8 cellular contexts compared by ENCODE assay signal in genomic region chr6:30213654-30213998, GRCh38. TPM values are rescaled to one million over a fixed set of nuclear protein-coding genes. Genes with fewer than 3 reads are reported as not detected.
A peak's percentile ranks its signal among the peaks of the same experiment; 100 is the strongest.
DNase-seq lines count a peak whose midpoint lies in the region; ATAC-seq, FAIRE-seq and TF ChIP-seq lines count a peak whose summit lies in the region.

No MANE protein-coding gene starts in this region.

- WGBS in stomach, 5 donors, result 0 to 1% (median 0%) methylated on average over 15 to 16 of the region's 16 CpGs

- peak overlapping the region; percentile 90 for H3K4me3 Mint-ChIP-seq in activated CD8-positive, alpha-beta T cell treated with anti-CD3 and anti-CD28 coated beads, Interleukin-2, amount 10 ng/mL, durations not matched to agents 7 days and 5 days

- FAIRE-seq in RCC 7860 (lab: Jason Lieb, UNC), result no peak

- TF ChIP-seq CTCF in stomach (IDR thresholded peaks at IDR 0.05), result no peak

- no peak for TF ChIP-seq POLR2A in stomach (IDR thresholded peaks at IDR 0.05)

- H3K27ac Mint-ChIP-seq in activated CD8-positive, alpha-beta T cell treated with anti-CD3 and anti-CD28 coated beads, Interleukin-2, amount 10 ng/mL, durations not matched to agents 7 days and 5 days, result peak overlapping the region; percentile 99

- no peaks in the 10 kb centered on the region for H3K9me3 Mint-ChIP-seq in activated CD8-positive, alpha-beta T cell treated with anti-CD3 and anti-CD28 coated beads, Interleukin-2, amount 10 ng/mL, durations not matched to agents 7 days and 5 days (ENCODE audit: insufficient read depth)

- DNase-seq in NCI-H2029 (lab: John Stamatoyannopoulos, UW), result peak; percentile 61
- DNase-seq in NCI-H2029 treated with DMSO at 0.1 percent for 48 hours (lab: John Stamatoyannopoulos, UW), result no peak
- no peak for DNase-seq in activated CD8-positive, alpha-beta T cell treated with anti-CD3 and anti-CD28 coated beads, Interleukin-2, amount 10 ng/mL, durations not matched to agents 7 days and 5 days
- DNase-seq in stomach, result no peak
- DNase-seq in NCI-H146 (lab: John Stamatoyannopoulos, UW), result no peak
- no peak for DNase-seq in RCC 7860 (ENCODE audit: low spot score)
- DNase-seq in GF-D8 (lab: John Stamatoyannopoulos, UW), result no peak

- H3K4me1 Mint-ChIP-seq in activated CD8-positive, alpha-beta T cell treated with anti-CD3 and anti-CD28 coated beads, Interleukin-2, amount 10 ng/mL, durations not matched to agents 7 days and 5 days (ENCODE audit: low read depth), result peaks cover 43% of the 10 kb centered on the region

- no peaks in the 10 kb centered on the region for H3K27me3 ChIP-seq in iPS-15b (ENCODE audit: control insufficient read depth, insufficient read depth, low read length)
- H3K27me3 ChIP-seq in stomach, result no peaks in the 10 kb centered on the region

- H3K36me3 Mint-ChIP-seq in activated CD8-positive, alpha-beta T cell treated with anti-CD3 and anti-CD28 coated beads, Interleukin-2, amount 10 ng/mL, durations not matched to agents 7 days and 5 days (ENCODE audit: low read depth), result peaks cover 28% of the 10 kb centered on the region

- intact Hi-C loops in stomach (cut with DNase I; ENCODE audit: low total_unique reads), result no loop called here

- H3K4me1 ChIP-seq in iPS-15b (ENCODE audit: control insufficient read depth, insufficient read depth, low read length) (peaks cover 22% of the 10 kb centered on the region), stomach (peaks cover 40 to 50% (median 47%) of the 10 kb centered on the region in 4 donors)

- CTCF ChIA-PET in activated CD8-positive, alpha-beta T cell treated with anti-CD3 and anti-CD28 coated beads, Interleukin-2, amount 10 ng/mL, durations not matched to agents 7 days and 5 days (lab: Charles Lee), result interaction anchor here (0.8 to 2.2 kb wide), 5 partner anchors 55 to 184 kb away, joined by 3 to 8 read pairs (median 3); partner anchors contain the start of gene TRIM39

- peaks cover 3% of the 10 kb centered on the region for H3K27me3 Mint-ChIP-seq in activated CD8-positive, alpha-beta T cell treated with anti-CD3 and anti-CD28 coated beads, Interleukin-2, amount 10 ng/mL, durations not matched to agents 7 days and 5 days (ENCODE audit: low read depth)

- no peaks in the 10 kb centered on the region for H3K9me3 ChIP-seq in iPS-15b (ENCODE audit: control insufficient read depth, insufficient read depth, low read length)
- H3K9me3 ChIP-seq in stomach, result no peaks in the 10 kb centered on the region

- peak overlapping the region; percentile 94 to 99 (median 97) for H3K27ac ChIP-seq in stomach

- H3K9ac ChIP-seq in iPS-15b (ENCODE audit: low read depth, low read length), result peak overlapping the region; percentile 67

- no peak for ATAC-seq in activated CD8-positive, alpha-beta T cell treated with anti-CD3 and anti-CD28 coated beads, Interleukin-2, amount 10 ng/mL, durations not matched to agents 7 days and 5 days

- POLR2A ChIA-PET in activated CD8-positive, alpha-beta T cell treated with anti-CD3 and anti-CD28 coated beads, Interleukin-2, amount 10 ng/mL, durations not matched to agents 7 days and 5 days (lab: Charles Lee), result interaction anchor here (0.9 to 3.3 kb wide), 15 partner anchors 8 to 404 kb away, joined by 3 to 25 read pairs (median 4); partner anchors contain the start of genes ABCF1, MRPS18B, POLR1H and PPP1R11

- H3K4me3 ChIP-seq in iPS-15b (ENCODE audit: low read depth, low read length) (peak overlapping the region; percentile 94), stomach (peak overlapping the region; percentile 65 to 92 (median 71))

- H3K36me3 ChIP-seq in iPS-15b (ENCODE audit: control insufficient read depth, insufficient read depth, low read length) (no peaks in the 10 kb centered on the region), stomach (no peaks in the 10 kb centered on the region)

- no peak for TF ChIP-seq EP300 in stomach (IDR thresholded peaks at IDR 0.05)

RNA-seq across cellular contexts. Expression of gene TRIM26, which starts 0.4 kb away (rescaled TPM):
- total RNA-seq in activated CD8-positive, alpha-beta T cell treated with anti-CD3 and anti-CD28 coated beads, Interleukin-2, amount 10 ng/mL, durations not matched to agents 7 days and 5 days, result 10 to 100 TPM; 78.0 to 86.4 TPM
- total RNA-seq in stomach, result 10 to 100 TPM; 28.3 to 53.9 (median 38.8) TPM
- 10 to 100 TPM; 25.1 to 30.5 (median 30.2) TPM for polyA plus RNA-seq in stomach

RNA-seq across cellular contexts. Expression of gene TRIM15, which starts 50.3 kb away (rescaled TPM):
- total RNA-seq in activated CD8-positive, alpha-beta T cell treated with anti-CD3 and anti-CD28 coated beads, Interleukin-2, amount 10 ng/mL, durations not matched to agents 7 days and 5 days, result not detected
- total RNA-seq in stomach, result 10 to 100 TPM in 1 of 5 donors, not detected in 4; 24.6 TPM
- under 1 TPM in 1 of 3 donors, not detected in 2; 0.13 TPM for polyA plus RNA-seq in stomach

RNA-seq across cellular contexts. Expression of gene TRIM10, which starts 52.6 kb away (rescaled TPM):
- not detected for total RNA-seq in activated CD8-positive, alpha-beta T cell treated with anti-CD3 and anti-CD28 coated beads, Interleukin-2, amount 10 ng/mL, durations not matched to agents 7 days and 5 days
- 1 to 10 TPM in 1 of 5 donors, under 1 TPM in 2, not detected in 2; 0.37 to 2.3 (median 0.58) TPM for total RNA-seq in stomach
- not detected for polyA plus RNA-seq in stomach
